ENCODE assay signal across 23 cellular contexts in genomic region chr6:34513628-34514027, GRCh38. TPM values are rescaled to one million over a fixed set of nuclear protein-coding genes. Genes with fewer than 3 reads are reported as not detected.
DNase-seq lines count a peak whose midpoint lies in the region; ATAC-seq and TF ChIP-seq lines count a peak whose summit lies in the region.
"Had no signal": no experiment of that assay in that cellular context is flagged by ENCODE, and none has a peak within 500 bp of the region (broad histone marks: within the 10 kb centered on the region; RNA-seq: fewer than 3 reads in every experiment).

No MANE protein-coding gene starts in this region.

- H3K4me1 Mint-ChIP-seq in brain (peaks cover 62% of the 10 kb centered on the region), nephron progenitor cell (peaks cover 57% of the 10 kb centered on the region)
- H3K4me1 Mint-ChIP-seq: immature natural killer cell had no signal

- peak; percentile 91 for DNase-seq in D341Med (ENCODE audit: low spot score)
- DNase-seq in NCI-H2171 treated with DMSO at 0.1 percent for 48 hours (lab: John Stamatoyannopoulos, UW), result peak; percentile 63
- DNase-seq in nephron progenitor cell, result no peak
- DNase-seq in activated naive CD4-positive, alpha-beta T cell treated with Interleukin-2 at 50 U/mL for 16 hours, result no peak
- DNase-seq in activated CD8-positive, alpha-beta memory T cell treated with anti-CD3 and anti-CD28 coated beads, Interleukin-2, amount 50 U/mL, for 48 hours, result no peak
- no peak for DNase-seq in left lung
- no peak for DNase-seq in NAMALWA (ENCODE audit: low spot score)
- DNase-seq: activated CD4-positive, alpha-beta T cell treated with anti-CD3 and anti-CD28 coated beads for 1 hour; activated CD8-positive, alpha-beta memory T cell treated with anti-CD3 and anti-CD28 coated beads for 24 hours; activated naive CD4-positive, alpha-beta T cell treated with anti-CD3 and anti-CD28 coated beads, Interleukin-2, amount 50 U/mL, for 16 hours; activated T-cell treated with anti-CD3 and anti-CD28 coated beads, Interleukin-2, amount 50 U/mL, for 48 hours; cortex of kidney; immature natural killer cell; NCI-H146; NCI-H226; SK-N-SH; substantia nigra had no signal

- H3K27ac ChIP-seq in left lung, result no peak overlapping the region
- H3K27ac ChIP-seq: C4-2B, HL-60, vagina had no signal

- peaks cover 0 to 11% of the 10 kb centered on the region in 2 donors for H3K9me3 ChIP-seq in left lung
- H3K9me3 ChIP-seq: SK-N-SH had no signal

- ATAC-seq in left lung, result no peak

- H3K27me3 ChIP-seq in left lung, result peaks cover 0 to 37% of the 10 kb centered on the region in 2 donors
- H3K27me3 ChIP-seq: vagina had no signal

- H3K9me3 Mint-ChIP-seq in brain (peaks cover 7 to 17% (median 14%) of the 10 kb centered on the region in 5 experiments), nephron progenitor cell (peaks cover 18% of the 10 kb centered on the region)

- H3K36me3 ChIP-seq in left lung, result no peaks in the 10 kb centered on the region
- H3K36me3 ChIP-seq: vagina had no signal

- intact Hi-C loops in left lung (cut with DNase I), result no loop called here

- H3K27me3 Mint-ChIP-seq in brain (no peaks in the 10 kb centered on the region), nephron progenitor cell (ENCODE audit: low read depth, poor library complexity) (peaks cover 40% of the 10 kb centered on the region)

- H3K4me3 Mint-ChIP-seq in brain, result peak overlapping the region; percentile 16 to 79 (median 61)
- H3K4me3 Mint-ChIP-seq in nephron progenitor cell, result peak overlapping the region; percentile 63
- H3K4me3 Mint-ChIP-seq: immature natural killer cell had no signal

- H3K36me3 Mint-ChIP-seq in brain (no peaks in the 10 kb centered on the region), nephron progenitor cell (ENCODE audit: low read depth) (peaks cover 6% of the 10 kb centered on the region)

- peak overlapping the region; percentile 52 to 96 (median 87) for H3K27ac Mint-ChIP-seq in brain
- H3K27ac Mint-ChIP-seq in nephron progenitor cell, result no peak overlapping the region
- H3K27ac Mint-ChIP-seq: immature natural killer cell had no signal

- TF ChIP-seq CTCF in brain (conservative IDR thresholded peaks at IDR 0.05), result no peak
- no peak for TF ChIP-seq CTCF in nephron progenitor cell (IDR thresholded peaks at IDR 0.05)
- no peak for TF ChIP-seq CTCF in left lung (IDR thresholded peaks at IDR 0.05)

- H3K4me1 ChIP-seq in left lung, result no peaks in the 10 kb centered on the region

- no peak overlapping the region for H3K4me3 ChIP-seq in left lung
- H3K4me3 ChIP-seq: vagina had no signal

RNA-seq across cellular contexts. Expression of gene SPDEF, which starts 42.5 kb away (rescaled TPM):
- polyA plus RNA-seq in brain (ENCODE audit: insufficient read depth, low read depth, low replicate concordance), result not detected
- 1 to 10 TPM; 3.1 to 6.0 TPM for total RNA-seq in left lung
- total RNA-seq: endothelial cell of umbilical vein, vagina had no signal
- polyA plus RNA-seq: endothelial cell of umbilical vein, immature natural killer cell had no signal

RNA-seq across cellular contexts. Expression of gene PACSIN1, which starts 47.8 kb away (rescaled TPM):
- 73.8 TPM for polyA plus RNA-seq in brain (ENCODE audit: insufficient read depth, low read depth, low replicate concordance)
- total RNA-seq in left lung, result under 1 TPM in 1 of 2 donors, not detected in 1; 0.09 TPM
- total RNA-seq: endothelial cell of umbilical vein, omental fat pad had no signal

Comparison
In these comparisons a context has a peak if more than half of its experiments do, and no peak if none do; other contexts are left out.
1. DNase-seq: peak in D341Med (single experiment) and NCI-H2171 treated with DMSO at 0.1 percent for 48 hours (single experiment); none in nephron progenitor cell (single experiment), activated naive CD4-positive, alpha-beta T cell treated with Interleukin-2 at 50 U/mL for 16 hours (single experiment), activated CD8-positive, alpha-beta memory T cell treated with anti-CD3 and anti-CD28 coated beads, Interleukin-2, amount 50 U/mL, for 48 hours (single experiment), left lung (0 of 2) and NAMALWA (single experiment).